Comparison of ENCODE assay signal across 19 cellular contexts in genomic region chr20:25745738-25746137, GRCh38.
"Had no signal": no experiment of that assay in that cellular context is flagged by ENCODE, and none has a peak within 500 bp of the region (broad histone marks: within the 10 kb centered on the region; RNA-seq: fewer than 3 reads in every experiment).

No MANE protein-coding gene starts in this region.

- H3K27ac ChIP-seq: SJSA1, SK-N-MC had no signal

- H3K9me3 ChIP-seq: SJSA1 had no signal

- H3K4me1 ChIP-seq: SJSA1 had no signal

- DNase-seq: KBM-7, MV-4-11, NCI-H1048, NCI-H1105, NCI-H1417, NCI-H146, NCI-H1694 treated with DMSO at 0.1 percent for 48 hours, NCI-H1930, NCI-H2081, NCI-H2107, NCI-H2227 treated with DMSO at 0.1 percent for 48 hours, NCI-H524, NCI-H526 treated with DMSO at 0.1 percent for 48 hours, NCI-H748 treated with DMSO at 0.1 percent for 48 hours, Right ventricle myocardium superior, RPMI8226, SIG-M5 had no signal

- H3K27me3 ChIP-seq: SJSA1 had no signal

- H3K4me3 ChIP-seq: SJSA1, SK-N-MC had no signal

- H3K36me3 ChIP-seq: SJSA1 had no signal
